8 cellular contexts compared by ENCODE assay signal in the genomic region with DNA sequence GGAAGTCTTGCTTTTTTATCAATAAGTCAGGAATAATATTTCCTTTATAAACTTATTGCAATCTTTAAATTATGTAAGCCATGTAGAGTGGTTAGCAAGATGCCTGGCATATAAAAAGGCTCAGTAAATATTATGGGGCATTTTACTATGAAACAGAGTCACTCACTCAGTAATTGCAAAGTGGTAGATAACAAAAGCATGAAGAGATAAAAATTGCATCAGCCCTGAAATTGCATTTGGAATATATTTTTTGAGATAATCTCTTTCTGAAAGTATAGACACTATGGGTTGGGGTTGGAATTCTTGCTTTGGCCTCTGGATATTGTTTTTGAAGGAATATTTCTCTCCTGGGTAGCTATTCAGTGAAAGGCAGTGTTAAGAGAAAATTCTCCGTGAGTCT.
"Had no signal": no experiment of that assay in that cellular context is flagged by ENCODE, and none has a peak within 500 bp of the region (broad histone marks: within the 10 kb centered on the region; RNA-seq: fewer than 3 reads in every experiment).

No MANE protein-coding gene starts in this region.

- DNase-seq: GM23248, GOT3, H7, HFFc6, IMR-90, KBM-7 had no signal

- H3K9me3 Mint-ChIP-seq: HFFc6 had no signal

- H3K27ac Mint-ChIP-seq: HFFc6 had no signal

- H3K9ac ChIP-seq: GM23248 had no signal

- H3K36me3 ChIP-seq: HAP-1 had no signal

- ATAC-seq: HCT116 had no signal

- H3K4me3 ChIP-seq: GM23248, HAP-1 had no signal

- H3K9me3 ChIP-seq: HAP-1 had no signal

- H3K4me3 Mint-ChIP-seq: HFFc6 had no signal

- H3K27ac ChIP-seq: GM23248 had no signal

- H3K4me1 ChIP-seq: HAP-1 had no signal

- H2AFZ ChIP-seq: GM23248 had no signal
